ENCODE assay signal across 9 cellular contexts in the genomic region with DNA sequence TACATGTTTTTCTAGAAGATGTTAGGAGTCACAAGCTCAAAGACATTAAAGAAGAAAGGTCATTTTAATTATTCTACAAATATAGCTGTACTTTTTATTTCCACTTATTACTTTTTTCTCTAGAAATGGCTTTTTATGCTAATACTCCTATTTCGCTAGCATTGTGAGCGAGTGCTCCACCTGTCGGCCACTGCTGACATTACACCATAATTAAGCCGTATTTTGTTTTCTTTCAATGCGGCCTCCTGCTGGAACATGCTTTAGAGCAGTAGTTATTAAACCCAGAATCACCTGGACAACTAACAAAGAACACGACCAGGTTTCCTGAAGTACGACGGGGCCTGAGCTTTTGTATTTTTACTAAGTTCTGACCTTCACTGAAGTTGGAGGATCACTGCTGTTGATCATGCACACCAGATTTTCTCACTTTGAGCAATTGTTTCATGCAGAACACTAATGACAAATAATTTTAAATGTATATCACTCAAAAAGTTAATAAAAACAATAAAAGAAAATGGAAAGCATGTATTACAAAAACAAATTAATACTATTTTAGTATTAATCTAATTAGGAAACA.
DNase-seq lines count a peak whose midpoint lies in the region; TF ChIP-seq lines count a peak whose summit lies in the region.
"Had no signal": no experiment of that assay in that cellular context is flagged by ENCODE, and none has a peak within 500 bp of the region (broad histone marks: within the 10 kb centered on the region; RNA-seq: fewer than 3 reads in every experiment).

No MANE protein-coding gene starts in this region.

- H3K4me2 ChIP-seq in SK-N-SH, result no peak overlapping the region

- H3K36me3 ChIP-seq in BE2C, result no peaks in the 10 kb centered on the region
- no peaks in the 10 kb centered on the region for H3K36me3 ChIP-seq in SK-N-SH (replicated peaks in 1 of 2; ENCODE audit: control insufficient read depth in 1 of 2, insufficient read depth in 2 of 2, low read length in 1 of 2)
- no peaks in the 10 kb centered on the region for H3K36me3 ChIP-seq in tibial nerve

- WGBS in SK-N-SH (ENCODE audit: low lambda C conversion rate), result 1% methylated on average over 8 of the region's 8 CpGs
- 2 to 6% methylated on average over 8 of the region's 8 CpGs for WGBS in tibial nerve, 2 donors

- TF ChIP-seq CTCF in BE2C (IDR thresholded peaks at IDR 0.05; ENCODE audit: low read depth, low read length) (peak; percentile 87), GM13977 (IDR thresholded peaks at IDR 0.05; ENCODE audit: extremely low read depth, insufficient read depth, missing control alignments) (peak; percentile 89), SK-N-SH (IDR thresholded peaks at IDR 0.05) (peak; percentile 97), choroid plexus epithelial cell (conservative IDR thresholded peaks at IDR 0.05; ENCODE audit: low read depth, low read length) (peak; percentile 90), tibial nerve (IDR thresholded peaks at IDR 0.05) (peak; percentile 54 to 81 (median 71))

- no peaks in the 10 kb centered on the region for H3K79me2 ChIP-seq in SK-N-SH (ENCODE audit: insufficient read depth)

- no peak for TF ChIP-seq POLR2A in tibial nerve (IDR thresholded peaks at IDR 0.05)

- H3K27ac ChIP-seq in SK-N-SH (ENCODE audit: low read depth in 2 of 2, low read length in 1 of 2) (no peak overlapping the region; a peak in 1 of 4 replicates), tibial nerve (no peak overlapping the region)
- H3K27ac ChIP-seq: skin epidermis had no signal

- no peak overlapping the region for H2AFZ ChIP-seq in SK-N-SH (ENCODE audit: low read depth)

- no peaks in the 10 kb centered on the region for H3K9me3 ChIP-seq in BE2C
- no peaks in the 10 kb centered on the region for H3K9me3 ChIP-seq in SK-N-SH
- H3K9me3 ChIP-seq in tibial nerve, result no peaks in the 10 kb centered on the region

- in situ Hi-C loops in GM13977 (cut with MboI; ENCODE audit: low pct_unique_long_range_greater_than_20kb, low sequenced_read_pairs, unreplicated experiment) (loop anchor here (25.0 kb wide), 1 partner anchor 501 kb away; no protein-coding TSS in a partner anchor), KBM-7 (cut with MboI; ENCODE audit: low pct_unique_long_range_greater_than_20kb, low sequenced_read_pairs) (no loop called here)

- DNase-seq in BE2C (peak; percentile 35), GM13977 (ENCODE audit: low spot score) (peak; percentile 32), KBM-7 (peak; percentile 54), SK-N-SH (peak; percentile 50), choroid plexus epithelial cell (ENCODE audit: low read depth) (peak; percentile 71), medulla oblongata (ENCODE audit: extremely low spot score) (peak; percentile 62), tibial nerve (ENCODE audit: low spot score in 2 of 2) (peak; percentile 16 to 53)
- DNase-seq in activated CD4-positive, CD25-positive, alpha-beta regulatory T cell (lab: John Stamatoyannopoulos, UW), result no peak

- CTCF ChIA-PET in SK-N-SH (lab: Yijun Ruan, JAX), result interaction anchor here (0.6 to 7.8 kb wide), 31 partner anchors 11 to 924 kb away, joined by 3 to 113 read pairs (median 4); a partner anchor contains a TSS

- no peak overlapping the region for H3K9ac ChIP-seq in SK-N-SH

- no peak overlapping the region for H3K4me3 ChIP-seq in BE2C (ENCODE audit: low read depth, low read length)
- H3K4me3 ChIP-seq in SK-N-SH (ENCODE audit: low read depth in 2 of 2, low read length in 1 of 2), result no peak overlapping the region
- no peak overlapping the region for H3K4me3 ChIP-seq in choroid plexus epithelial cell (ENCODE audit: low read depth, low read length)
- no peak overlapping the region for H3K4me3 ChIP-seq in tibial nerve
- H3K4me3 ChIP-seq: skin epidermis had no signal

- no peak for TF ChIP-seq EP300 in SK-N-SH (IDR thresholded peaks at IDR 0.05; ENCODE audit: borderline replicate concordance in 1 of 2, low read depth in 1 of 2, low read length in 1 of 2)
- no peak for TF ChIP-seq EP300 in tibial nerve (IDR thresholded peaks at IDR 0.05)

- peaks cover 10% of the 10 kb centered on the region for H3K27me3 ChIP-seq in BE2C
- H3K27me3 ChIP-seq in SK-N-SH (ENCODE audit: insufficient read depth), result peaks cover 2% of the 10 kb centered on the region; the same call in 1 of the 2 replicates
- no peaks in the 10 kb centered on the region for H3K27me3 ChIP-seq in tibial nerve

- H3K4me1 ChIP-seq in BE2C, result no peaks in the 10 kb centered on the region
- no peaks in the 10 kb centered on the region for H3K4me1 ChIP-seq in SK-N-SH (ENCODE audit: control insufficient read depth in 1 of 2, insufficient read depth in 2 of 2, low read depth in 1 of 2, low read length in 1 of 2)
- H3K4me1 ChIP-seq in tibial nerve, result no peaks in the 10 kb centered on the region

- TF ChIP-seq RAD21 in SK-N-SH (IDR thresholded peaks at IDR 0.05; ENCODE audit: low read length), result peak; percentile 67

- POLR2A ChIA-PET in SK-N-SH (lab: Yijun Ruan, JAX), result no interaction called here

- no peaks in the 10 kb centered on the region for H4K20me1 ChIP-seq in SK-N-SH (ENCODE audit: insufficient read depth)

- no peaks in the 10 kb centered on the region for H3K9me2 ChIP-seq in SK-N-SH

- H3F3A ChIP-seq in SK-N-SH (replicated peaks; ENCODE audit: insufficient read depth), result no peaks in the 10 kb centered on the region

TF ChIP-seq in SK-N-SH, 30 proteins besides CTCF, POLR2A, EP300 and RAD21:
- TF ChIP-seq FOSL2 (IDR thresholded peaks at IDR 0.05; ENCODE audit: borderline replicate concordance, low read depth) (no peak), SMC3 (IDR thresholded peaks at IDR 0.05; ENCODE audit: low read depth, low read length) (peak; percentile 70)
TF ChIP-seq in SK-N-SH: peak in this region for 1.

Comparison
In these comparisons a context has a peak if more than half of its experiments do, and no peak if none do; other contexts are left out.
1. DNase-seq: peak in BE2C (single experiment), GM13977 (single experiment), KBM-7 (single experiment), SK-N-SH (single experiment), choroid plexus epithelial cell (single experiment), medulla oblongata (single experiment) and tibial nerve (2 of 2); none in activated CD4-positive, CD25-positive, alpha-beta regulatory T cell (0 of 4).
2. Peak in every context shown above with its lines, with median percentiles within 50 percentile points of each other: CTCF ChIP-seq.